In the genomic region with DNA sequence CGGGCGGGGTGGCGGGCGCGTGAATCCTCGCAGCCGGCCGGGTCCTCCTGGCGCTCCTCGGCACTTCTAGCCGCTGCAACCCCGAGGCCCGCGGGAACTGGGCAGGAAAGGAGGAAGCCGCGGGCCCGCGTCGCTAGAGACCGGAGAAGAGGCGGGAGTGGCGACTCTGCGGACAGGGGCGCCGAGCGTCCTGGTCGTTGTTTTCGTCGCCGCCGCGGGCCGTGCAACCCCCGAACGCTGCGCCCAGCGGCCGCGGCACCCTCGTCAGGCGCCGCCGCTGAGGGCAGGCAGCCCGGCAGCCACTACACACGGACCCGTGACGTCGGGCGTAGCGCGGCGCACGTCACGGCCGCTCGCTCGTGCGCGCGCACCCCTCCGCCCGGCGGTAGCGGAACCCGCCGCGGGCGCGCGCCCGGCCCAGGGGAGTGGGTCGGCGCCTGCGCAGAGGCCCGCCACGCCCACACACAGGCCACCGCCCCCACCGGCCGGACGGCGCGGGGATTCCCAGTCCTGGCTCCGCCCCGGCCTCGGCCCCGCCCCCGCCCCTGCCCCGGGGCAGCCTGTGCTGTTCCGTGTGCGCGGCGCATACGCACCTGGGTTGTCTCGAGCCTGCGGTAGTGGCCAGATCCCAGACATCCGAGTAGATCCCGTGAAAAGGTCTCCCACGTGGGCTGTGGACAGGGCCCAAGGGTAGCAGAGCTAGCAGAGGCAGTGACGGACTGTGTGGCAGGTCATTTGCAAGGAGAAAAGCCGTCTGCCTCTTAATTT, we compare ENCODE assay signal across 1 cellular context.
A peak's percentile ranks its signal among the peaks of the same experiment; 100 is the strongest.
TF ChIP-seq lines count a peak whose summit lies in the region.

A gene with protein sequence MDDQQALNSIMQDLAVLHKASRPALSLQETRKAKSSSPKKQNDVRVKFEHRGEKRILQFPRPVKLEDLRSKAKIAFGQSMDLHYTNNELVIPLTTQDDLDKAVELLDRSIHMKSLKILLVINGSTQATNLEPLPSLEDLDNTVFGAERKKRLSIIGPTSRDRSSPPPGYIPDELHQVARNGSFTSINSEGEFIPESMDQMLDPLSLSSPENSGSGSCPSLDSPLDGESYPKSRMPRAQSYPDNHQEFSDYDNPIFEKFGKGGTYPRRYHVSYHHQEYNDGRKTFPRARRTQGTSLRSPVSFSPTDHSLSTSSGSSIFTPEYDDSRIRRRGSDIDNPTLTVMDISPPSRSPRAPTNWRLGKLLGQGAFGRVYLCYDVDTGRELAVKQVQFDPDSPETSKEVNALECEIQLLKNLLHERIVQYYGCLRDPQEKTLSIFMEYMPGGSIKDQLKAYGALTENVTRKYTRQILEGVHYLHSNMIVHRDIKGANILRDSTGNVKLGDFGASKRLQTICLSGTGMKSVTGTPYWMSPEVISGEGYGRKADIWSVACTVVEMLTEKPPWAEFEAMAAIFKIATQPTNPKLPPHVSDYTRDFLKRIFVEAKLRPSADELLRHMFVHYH (minus strand): TSS at position 321 of the 768 bp plus-strand sequence. CDS start 44,846 bp downstream, outside the sequence.

TF ChIP-seq in HepG2, 621 proteins besides CTCF, POLR2A, EP300 and RAD21 (continued from another document and continues in another):
- TF ChIP-seq, protein P1, sequence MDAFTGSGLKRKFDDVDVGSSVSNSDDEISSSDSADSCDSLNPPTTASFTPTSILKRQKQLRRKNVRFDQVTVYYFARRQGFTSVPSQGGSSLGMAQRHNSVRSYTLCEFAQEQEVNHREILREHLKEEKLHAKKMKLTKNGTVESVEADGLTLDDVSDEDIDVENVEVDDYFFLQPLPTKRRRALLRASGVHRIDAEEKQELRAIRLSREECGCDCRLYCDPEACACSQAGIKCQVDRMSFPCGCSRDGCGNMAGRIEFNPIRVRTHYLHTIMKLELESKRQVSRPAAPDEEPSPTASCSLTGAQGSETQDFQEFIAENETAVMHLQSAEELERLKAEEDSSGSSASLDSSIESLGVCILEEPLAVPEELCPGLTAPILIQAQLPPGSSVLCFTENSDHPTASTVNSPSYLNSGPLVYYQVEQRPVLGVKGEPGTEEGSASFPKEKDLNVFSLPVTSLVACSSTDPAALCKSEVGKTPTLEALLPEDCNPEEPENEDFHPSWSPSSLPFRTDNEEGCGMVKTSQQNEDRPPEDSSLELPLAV (CRISPR knock-in tag; conservative IDR thresholded peaks at IDR 0.05; ENCODE audit: low read depth), result no peak
- TF ChIP-seq THAP11 (CRISPR knock-in tag; IDR thresholded peaks at IDR 0.05) (peak; percentile 25), CREM (IDR thresholded peaks at IDR 0.05) (no peak), CREM (CRISPR knock-in tag; IDR thresholded peaks at IDR 0.05) (no peak), KDM5B (CRISPR knock-in tag; IDR thresholded peaks at IDR 0.05; ENCODE audit: borderline replicate concordance) (peak; percentile 85; the same call in 1 of the 2 replicates), SOX5 (CRISPR knock-in tag; IDR thresholded peaks at IDR 0.05; ENCODE audit: borderline replicate concordance) (0 out of 2 replicates have a peak, but pooled peaks have one; percentile 14), KLF12 (CRISPR knock-in tag; IDR thresholded peaks at IDR 0.05; ENCODE audit: borderline replicate concordance) (peak; percentile 54; the same call in 1 of the 2 replicates), ZFP90 (CRISPR knock-in tag; IDR thresholded peaks at IDR 0.05; ENCODE audit: borderline replicate concordance) (0 out of 2 replicates have a peak, but pooled peaks have one; percentile 6), BRD4 (CRISPR knock-in tag; IDR thresholded peaks at IDR 0.05) (peak; percentile 14), ZNF263 (CRISPR knock-in tag; IDR thresholded peaks at IDR 0.05) (peak; percentile 23; the same call in 1 of the 2 replicates), ZNF782 (CRISPR knock-in tag; IDR thresholded peaks at IDR 0.05; ENCODE audit: borderline replicate concordance) (no peak; the same call in 1 of the 2 replicates), SMC3 (IDR thresholded peaks at IDR 0.05; ENCODE audit: low read length) (no peak), ZNF343 (CRISPR knock-in tag; IDR thresholded peaks at IDR 0.05) (peak; percentile 9; the same call in 1 of the 2 replicates), ZNF329 (CRISPR knock-in tag; IDR thresholded peaks at IDR 0.05; ENCODE audit: low read depth) (no peak), ZBTB7B (CRISPR knock-in tag; IDR thresholded peaks at IDR 0.05) (no peak), ZNF30 (CRISPR knock-in tag; IDR thresholded peaks at IDR 0.05) (no peak), ZMYM2 (CRISPR knock-in tag; IDR thresholded peaks at IDR 0.05) (no peak), MTF2 (CRISPR knock-in tag; IDR thresholded peaks at IDR 0.05; ENCODE audit: borderline replicate concordance) (no peak), ZMAT3 (CRISPR knock-in tag; conservative IDR thresholded peaks at IDR 0.05) (peak; percentile 91), NFIB (CRISPR knock-in tag; IDR thresholded peaks at IDR 0.05; ENCODE audit: borderline replicate concordance) (no peak), HOXA9 (CRISPR knock-in tag; IDR thresholded peaks at IDR 0.05; ENCODE audit: borderline replicate concordance) (no peak), MED13 (CRISPR knock-in tag; IDR thresholded peaks at IDR 0.05) (peak; percentile 72; the same call in 1 of the 2 replicates), CBX5 (CRISPR knock-in tag; IDR thresholded peaks at IDR 0.05; ENCODE audit: borderline replicate concordance) (0 out of 2 replicates have a peak, but pooled peaks have one; percentile 49), ZNF121 (CRISPR knock-in tag; IDR thresholded peaks at IDR 0.05) (0 out of 2 replicates have a peak, but pooled peaks have one; percentile 44), ZFYVE20 (CRISPR knock-in tag; IDR thresholded peaks at IDR 0.05; ENCODE audit: borderline replicate concordance, low read depth) (peak; percentile 89; the same call in 1 of the 2 replicates), ZNF775 (CRISPR knock-in tag; IDR thresholded peaks at IDR 0.05; ENCODE audit: borderline replicate concordance) (no peak), EEA1 (CRISPR knock-in tag; IDR thresholded peaks at IDR 0.05; ENCODE audit: borderline replicate concordance) (peak; percentile 64; the same call in 1 of the 2 replicates), POGZ (CRISPR knock-in tag; IDR thresholded peaks at IDR 0.05) (peak; percentile 65; the same call in 1 of the 2 replicates), ZNF788 (CRISPR knock-in tag; IDR thresholded peaks at IDR 0.05; ENCODE audit: borderline replicate concordance) (peak; percentile 57; the same call in 1 of the 2 replicates), GZF1 (CRISPR knock-in tag; IDR thresholded peaks at IDR 0.05) (no peak), KDM1A (CRISPR knock-in tag; IDR thresholded peaks at IDR 0.05) (no peak), ZNF878 (CRISPR knock-in tag; IDR thresholded peaks at IDR 0.05) (no peak), ZNF546 (CRISPR knock-in tag; conservative IDR thresholded peaks at IDR 0.05) (peak; percentile 88; the same call in 1 of the 2 replicates), GATAD1 (CRISPR knock-in tag; IDR thresholded peaks at IDR 0.05) (peak; percentile 42; the same call in 1 of the 2 replicates), ZNF234 (CRISPR knock-in tag; conservative IDR thresholded peaks at IDR 0.05) (peak; percentile 6; the same call in 1 of the 2 replicates), SKI (IDR thresholded peaks at IDR 0.05; ENCODE audit: partially characterized antibody) (peak; percentile 11), MED1 (CRISPR knock-in tag; IDR thresholded peaks at IDR 0.05) (peak; percentile 51; the same call in 1 of the 2 replicates), ZFY (CRISPR knock-in tag; IDR thresholded peaks at IDR 0.05) (peak; percentile 95)
- TF ChIP-seq, protein P2, sequence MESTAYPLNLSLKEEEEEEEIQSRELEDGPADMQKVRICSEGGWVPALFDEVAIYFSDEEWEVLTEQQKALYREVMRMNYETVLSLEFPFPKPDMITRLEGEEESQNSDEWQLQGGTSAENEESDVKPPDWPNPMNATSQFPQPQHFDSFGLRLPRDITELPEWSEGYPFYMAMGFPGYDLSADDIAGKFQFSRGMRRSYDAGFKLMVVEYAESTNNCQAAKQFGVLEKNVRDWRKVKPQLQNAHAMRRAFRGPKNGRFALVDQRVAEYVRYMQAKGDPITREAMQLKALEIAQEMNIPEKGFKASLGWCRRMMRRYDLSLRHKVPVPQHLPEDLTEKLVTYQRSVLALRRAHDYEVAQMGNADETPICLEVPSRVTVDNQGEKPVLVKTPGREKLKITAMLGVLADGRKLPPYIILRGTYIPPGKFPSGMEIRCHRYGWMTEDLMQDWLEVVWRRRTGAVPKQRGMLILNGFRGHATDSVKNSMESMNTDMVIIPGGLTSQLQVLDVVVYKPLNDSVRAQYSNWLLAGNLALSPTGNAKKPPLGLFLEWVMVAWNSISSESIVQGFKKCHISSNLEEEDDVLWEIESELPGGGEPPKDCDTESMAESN (CRISPR knock-in tag; conservative IDR thresholded peaks at IDR 0.05), result 0 out of 2 replicates have a peak, but pooled peaks have one; percentile 45
- TF ChIP-seq, protein P3, sequence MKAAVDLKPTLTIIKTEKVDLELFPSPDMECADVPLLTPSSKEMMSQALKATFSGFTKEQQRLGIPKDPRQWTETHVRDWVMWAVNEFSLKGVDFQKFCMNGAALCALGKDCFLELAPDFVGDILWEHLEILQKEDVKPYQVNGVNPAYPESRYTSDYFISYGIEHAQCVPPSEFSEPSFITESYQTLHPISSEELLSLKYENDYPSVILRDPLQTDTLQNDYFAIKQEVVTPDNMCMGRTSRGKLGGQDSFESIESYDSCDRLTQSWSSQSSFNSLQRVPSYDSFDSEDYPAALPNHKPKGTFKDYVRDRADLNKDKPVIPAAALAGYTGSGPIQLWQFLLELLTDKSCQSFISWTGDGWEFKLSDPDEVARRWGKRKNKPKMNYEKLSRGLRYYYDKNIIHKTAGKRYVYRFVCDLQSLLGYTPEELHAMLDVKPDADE (CRISPR knock-in tag; IDR thresholded peaks at IDR 0.05), result peak; percentile 86; the same call in 1 of the 2 replicates
- TF ChIP-seq, protein P4, sequence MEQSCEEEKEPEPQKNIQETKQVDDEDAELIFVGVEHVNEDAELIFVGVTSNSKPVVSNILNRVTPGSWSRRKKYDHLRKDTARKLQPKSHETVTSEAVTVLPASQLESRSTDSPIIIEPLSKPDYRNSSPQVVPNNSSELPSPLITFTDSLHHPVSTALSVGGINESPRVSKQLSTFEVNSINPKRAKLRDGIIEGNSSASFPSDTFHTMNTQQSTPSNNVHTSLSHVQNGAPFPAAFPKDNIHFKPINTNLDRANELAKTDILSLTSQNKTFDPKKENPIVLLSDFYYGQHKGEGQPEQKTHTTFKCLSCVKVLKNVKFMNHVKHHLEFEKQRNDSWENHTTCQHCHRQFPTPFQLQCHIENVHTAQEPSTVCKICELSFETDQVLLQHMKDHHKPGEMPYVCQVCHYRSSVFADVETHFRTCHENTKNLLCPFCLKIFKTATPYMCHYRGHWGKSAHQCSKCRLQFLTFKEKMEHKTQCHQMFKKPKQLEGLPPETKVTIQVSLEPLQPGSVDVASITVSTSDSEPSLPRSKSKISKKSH (CRISPR knock-in tag; IDR thresholded peaks at IDR 0.05; ENCODE audit: borderline replicate concordance), result no peak
- TF ChIP-seq, protein P5, sequence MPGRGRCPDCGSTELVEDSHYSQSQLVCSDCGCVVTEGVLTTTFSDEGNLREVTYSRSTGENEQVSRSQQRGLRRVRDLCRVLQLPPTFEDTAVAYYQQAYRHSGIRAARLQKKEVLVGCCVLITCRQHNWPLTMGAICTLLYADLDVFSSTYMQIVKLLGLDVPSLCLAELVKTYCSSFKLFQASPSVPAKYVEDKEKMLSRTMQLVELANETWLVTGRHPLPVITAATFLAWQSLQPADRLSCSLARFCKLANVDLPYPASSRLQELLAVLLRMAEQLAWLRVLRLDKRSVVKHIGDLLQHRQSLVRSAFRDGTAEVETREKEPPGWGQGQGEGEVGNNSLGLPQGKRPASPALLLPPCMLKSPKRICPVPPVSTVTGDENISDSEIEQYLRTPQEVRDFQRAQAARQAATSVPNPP (CRISPR knock-in tag; IDR thresholded peaks at IDR 0.05), result no peak
- TF ChIP-seq, protein P6, sequence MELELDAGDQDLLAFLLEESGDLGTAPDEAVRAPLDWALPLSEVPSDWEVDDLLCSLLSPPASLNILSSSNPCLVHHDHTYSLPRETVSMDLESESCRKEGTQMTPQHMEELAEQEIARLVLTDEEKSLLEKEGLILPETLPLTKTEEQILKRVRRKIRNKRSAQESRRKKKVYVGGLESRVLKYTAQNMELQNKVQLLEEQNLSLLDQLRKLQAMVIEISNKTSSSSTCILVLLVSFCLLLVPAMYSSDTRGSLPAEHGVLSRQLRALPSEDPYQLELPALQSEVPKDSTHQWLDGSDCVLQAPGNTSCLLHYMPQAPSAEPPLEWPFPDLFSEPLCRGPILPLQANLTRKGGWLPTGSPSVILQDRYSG (CRISPR knock-in tag; IDR thresholded peaks at IDR 0.05), result peak; percentile 70; the same call in 1 of the 2 replicates
- TF ChIP-seq, protein P7, sequence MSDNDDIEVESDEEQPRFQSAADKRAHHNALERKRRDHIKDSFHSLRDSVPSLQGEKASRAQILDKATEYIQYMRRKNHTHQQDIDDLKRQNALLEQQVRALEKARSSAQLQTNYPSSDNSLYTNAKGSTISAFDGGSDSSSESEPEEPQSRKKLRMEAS (IDR thresholded peaks at IDR 0.05), result peak; percentile 87; the same call in 1 of the 2 replicates
- TF ChIP-seq, protein P8, sequence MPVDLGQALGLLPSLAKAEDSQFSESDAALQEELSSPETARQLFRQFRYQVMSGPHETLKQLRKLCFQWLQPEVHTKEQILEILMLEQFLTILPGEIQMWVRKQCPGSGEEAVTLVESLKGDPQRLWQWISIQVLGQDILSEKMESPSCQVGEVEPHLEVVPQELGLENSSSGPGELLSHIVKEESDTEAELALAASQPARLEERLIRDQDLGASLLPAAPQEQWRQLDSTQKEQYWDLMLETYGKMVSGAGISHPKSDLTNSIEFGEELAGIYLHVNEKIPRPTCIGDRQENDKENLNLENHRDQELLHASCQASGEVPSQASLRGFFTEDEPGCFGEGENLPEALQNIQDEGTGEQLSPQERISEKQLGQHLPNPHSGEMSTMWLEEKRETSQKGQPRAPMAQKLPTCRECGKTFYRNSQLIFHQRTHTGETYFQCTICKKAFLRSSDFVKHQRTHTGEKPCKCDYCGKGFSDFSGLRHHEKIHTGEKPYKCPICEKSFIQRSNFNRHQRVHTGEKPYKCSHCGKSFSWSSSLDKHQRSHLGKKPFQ (CRISPR knock-in tag; IDR thresholded peaks at IDR 0.05; ENCODE audit: insufficient replicate concordance), result peak; percentile 73
- TF ChIP-seq, protein P9, sequence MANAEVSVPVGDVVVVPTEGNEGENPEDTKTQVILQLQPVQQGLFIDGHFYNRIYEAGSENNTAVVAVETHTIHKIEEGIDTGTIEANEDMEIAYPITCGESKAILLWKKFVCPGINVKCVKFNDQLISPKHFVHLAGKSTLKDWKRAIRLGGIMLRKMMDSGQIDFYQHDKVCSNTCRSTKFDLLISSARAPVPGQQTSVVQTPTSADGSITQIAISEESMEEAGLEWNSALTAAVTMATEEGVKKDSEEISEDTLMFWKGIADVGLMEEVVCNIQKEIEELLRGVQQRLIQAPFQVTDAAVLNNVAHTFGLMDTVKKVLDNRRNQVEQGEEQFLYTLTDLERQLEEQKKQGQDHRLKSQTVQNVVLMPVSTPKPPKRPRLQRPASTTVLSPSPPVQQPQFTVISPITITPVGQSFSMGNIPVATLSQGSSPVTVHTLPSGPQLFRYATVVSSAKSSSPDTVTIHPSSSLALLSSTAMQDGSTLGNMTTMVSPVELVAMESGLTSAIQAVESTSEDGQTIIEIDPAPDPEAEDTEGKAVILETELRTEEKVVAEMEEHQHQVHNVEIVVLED (CRISPR knock-in tag; IDR thresholded peaks at IDR 0.05; ENCODE audit: borderline replicate concordance), result peak; percentile 84; the same call in 1 of the 2 replicates
- TF ChIP-seq, protein P10, sequence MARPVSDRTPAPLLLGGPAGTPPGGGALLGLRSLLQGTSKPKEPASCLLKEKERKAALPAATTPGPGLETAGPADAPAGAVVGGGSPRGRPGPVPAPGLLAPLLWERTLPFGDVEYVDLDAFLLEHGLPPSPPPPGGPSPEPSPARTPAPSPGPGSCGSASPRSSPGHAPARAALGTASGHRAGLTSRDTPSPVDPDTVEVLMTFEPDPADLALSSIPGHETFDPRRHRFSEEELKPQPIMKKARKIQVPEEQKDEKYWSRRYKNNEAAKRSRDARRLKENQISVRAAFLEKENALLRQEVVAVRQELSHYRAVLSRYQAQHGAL (CRISPR knock-in tag; IDR thresholded peaks at IDR 0.05; ENCODE audit: not compliant biosample characterization), result peak; percentile 47
